Comparison of ENCODE assay signal across 8 cellular contexts in genomic region chr2:54903736-54904554, GRCh38.
DNase-seq lines count a peak whose midpoint lies in the region; ATAC-seq and TF ChIP-seq lines count a peak whose summit lies in the region.

No MANE protein-coding gene starts in this region.

- TF ChIP-seq POLR2A in gastrocnemius medialis (IDR thresholded peaks at IDR 0.05): no peak

- ATAC-seq in gastrocnemius medialis (peak; percentile 56 to 65), HG02981 (IDR thresholded peaks at IDR 0.05; ENCODE audit: unreplicated experiment) (no peak)

- H3K27me3 ChIP-seq in effector memory CD4-positive, alpha-beta T cell (replicated peaks; ENCODE audit: control insufficient read depth, insufficient read depth, low read length, poor library complexity, severe bottlenecking): no peaks in the 10 kb centered on the region
- no peaks in the 10 kb centered on the region for H3K27me3 ChIP-seq in gastrocnemius medialis

- H3K36me3 ChIP-seq in effector memory CD4-positive, alpha-beta T cell (ENCODE audit: control insufficient read depth, insufficient read depth, low read length): no peaks in the 10 kb centered on the region
- H3K36me3 ChIP-seq in gastrocnemius medialis: no peaks in the 10 kb centered on the region

- intact Hi-C loops in gastrocnemius medialis (cut with DNase I; ENCODE audit: low total_unique reads): loop anchor here (2.0 to 10.0 kb wide), 2 partner anchors 71 to 141 kb away; no protein-coding TSS in a partner anchor

- DNase-seq in AG08396 (ENCODE audit: low spot score) (peak; percentile 87), KBM-7 (peak; percentile 48), gastrocnemius medialis (peak; percentile 15 to 62), OCI-M2 (lab: John Stamatoyannopoulos, UW; ENCODE audit: unreplicated experiment) (no peak), pons (ENCODE audit: low spot score) (no peak)
- DNase-seq in activated CD4-positive, alpha-beta T cell treated with anti-CD3 and anti-CD28 coated beads for 48 hours: peak; percentile 77
- peak in 2 of 3 donors; percentile 8 to 20 for DNase-seq in effector memory CD4-positive, alpha-beta T cell

- no peak overlapping the region for H3K4me3 ChIP-seq in effector memory CD4-positive, alpha-beta T cell (ENCODE audit: insufficient read depth, low read depth, low read length, poor library complexity, severe bottlenecking)
- H3K4me3 ChIP-seq in gastrocnemius medialis: no peak overlapping the region

- in situ Hi-C loops in KBM-7 (cut with MboI; ENCODE audit: low pct_unique_long_range_greater_than_20kb, low sequenced_read_pairs): loop anchor here (25.0 kb wide), 1 partner anchor 258 kb away; no protein-coding TSS in a partner anchor
- in situ Hi-C loops in gastrocnemius medialis (cut with MboI; ENCODE audit: low sequenced_read_pairs in 4 of 4): loop anchor here in 3 of 4 donors (10.0 to 25.0 kb wide), 4 partner anchors 101 to 283 kb away; no protein-coding TSS in a partner anchor

- no peaks in the 10 kb centered on the region for H3K9me3 ChIP-seq in effector memory CD4-positive, alpha-beta T cell (ENCODE audit: control insufficient read depth, low read length)
- H3K9me3 ChIP-seq in gastrocnemius medialis: no peaks in the 10 kb centered on the region

- no peak for TF ChIP-seq CTCF in gastrocnemius medialis (IDR thresholded peaks at IDR 0.05 in 4 of 5, conservative IDR thresholded peaks at IDR 0.05 in 1 of 5)

- peaks cover 4% of the 10 kb centered on the region for H3K4me1 ChIP-seq in effector memory CD4-positive, alpha-beta T cell (ENCODE audit: control insufficient read depth, insufficient read depth, low read length, poor library complexity, severe bottlenecking)
- H3K4me1 ChIP-seq in gastrocnemius medialis: peaks cover 35 to 42% of the 10 kb centered on the region in 2 donors

- H3K27ac ChIP-seq in effector memory CD4-positive, alpha-beta T cell (ENCODE audit: insufficient read depth, low read length, poor library complexity, severe bottlenecking): no peak overlapping the region
- peak overlapping the region; percentile 56 to 73 (median 68) for H3K27ac ChIP-seq in gastrocnemius medialis

Comparison
In these comparisons a context has a peak if more than half of its experiments do, and no peak if none do; other contexts are left out.
1. DNase-seq: peak in AG08396 (single experiment), KBM-7 (single experiment), activated CD4-positive, alpha-beta T cell treated with anti-CD3 and anti-CD28 coated beads for 48 hours (single experiment), effector memory CD4-positive, alpha-beta T cell (2 of 3) and gastrocnemius medialis (2 of 2); none in OCI-M2 (single experiment) and pons (single experiment).